10 cellular contexts compared by ENCODE assay signal in genomic region chr10:88728107-88728763, GRCh38. TPM values are rescaled to one million over a fixed set of nuclear protein-coding genes. Genes with fewer than 3 reads are reported as not detected.
A peak's percentile ranks its signal among the peaks of the same experiment; 100 is the strongest.
DNase-seq lines count a peak whose midpoint lies in the region; ATAC-seq, FAIRE-seq and TF ChIP-seq lines count a peak whose summit lies in the region.
"Had no signal": no experiment of that assay in that cellular context is flagged by ENCODE, and none has a peak within 500 bp of the region (broad histone marks: within the 10 kb centered on the region; RNA-seq: fewer than 3 reads in every experiment).

No MANE protein-coding gene starts in this region.

- no peak overlapping the region for H2BK12ac ChIP-seq in H1 (ENCODE audit: low read depth, low read length)

- peaks cover 4% of the 10 kb centered on the region for H3K27me3 Mint-ChIP-seq in GM23338 (ENCODE audit: insufficient read depth, low read depth, poor library complexity)
- H3K27me3 Mint-ChIP-seq: activated naive CD8-positive, alpha-beta T cell had no signal

- peak; percentile 66 for FAIRE-seq in H1 (lab: Jason Lieb, UNC)

- no peak overlapping the region for H3K56ac ChIP-seq in H1 (replicated peaks; ENCODE audit: insufficient read length, low read depth, low read length)

- 0 out of 2 replicates have a peak overlapping the region, but pooled peaks have one; percentile 27 for H3K4me3 ChIP-seq in GM23338
- no peak overlapping the region for H3K4me3 ChIP-seq in H1 (ENCODE audit: extremely low read depth in 1 of 4, insufficient read depth in 2 of 4, low read depth in 3 of 4, low read length in 4 of 4)
- H3K4me3 ChIP-seq in PC-9 = no peak overlapping the region

- peak overlapping the region; percentile 62; the same call in 1 of the 2 replicates for H3K4me2 ChIP-seq in GM23338
- peak overlapping the region in 1 of 2 experiments; percentile 18; a peak in 1 of 4 replicates for H3K4me2 ChIP-seq in H1 (ENCODE audit: insufficient read depth in 1 of 2, low read depth in 2 of 2, low read length in 2 of 2)
- H3K4me2 ChIP-seq in PC-9 = no peak overlapping the region

- no peaks in the 10 kb centered on the region for H3K36me3 ChIP-seq in GM23338 (ENCODE audit: insufficient read depth)
- no peaks in the 10 kb centered on the region for H3K36me3 ChIP-seq in H1 (ENCODE audit: control insufficient read depth in 2 of 4, insufficient read depth in 4 of 4, low read length in 3 of 4)
- H3K36me3 ChIP-seq in PC-9 (ENCODE audit: low read depth) = no peaks in the 10 kb centered on the region

- no peak overlapping the region for H3K4me3 Mint-ChIP-seq in GM23338
- H3K4me3 Mint-ChIP-seq: activated naive CD8-positive, alpha-beta T cell; nephron had no signal

- H4K5ac ChIP-seq in H1 (ENCODE audit: insufficient read length, low read depth, low read length) = no peak overlapping the region

- H2BK15ac ChIP-seq in H1 (ENCODE audit: low read length) = no peak overlapping the region

- H3F3A ChIP-seq in GM23338 (replicated peaks; ENCODE audit: low read depth) (no peaks in the 10 kb centered on the region), PC-9 (ENCODE audit: insufficient read depth, low read depth) (no peaks in the 10 kb centered on the region)

- peak; percentile 97 for ATAC-seq in GM23338
- ATAC-seq in GM18907 (IDR thresholded peaks at IDR 0.05; ENCODE audit: unreplicated experiment) = no peak

- peak; percentile 95 for TF ChIP-seq RAD21 in H1 (IDR thresholded peaks at IDR 0.05 in 1 of 2, conservative IDR thresholded peaks at IDR 0.05 in 1 of 2; ENCODE audit: low read depth in 2 of 2, low read length in 2 of 2)

- H3K4me1 Mint-ChIP-seq in GM23338 = peaks cover 11% of the 10 kb centered on the region
- H3K4me1 Mint-ChIP-seq: nephron had no signal

- H3K27ac ChIP-seq in GM23338 (ENCODE audit: low read depth) = no peak overlapping the region
- H3K27ac ChIP-seq in H1 (ENCODE audit: low read depth, low read length) = no peak overlapping the region
- H3K27ac ChIP-seq in caudate nucleus (ENCODE audit: low read depth, low read length) = no peak overlapping the region
- H3K27ac ChIP-seq in PC-9 = no peak overlapping the region

- H3K36me3 Mint-ChIP-seq in GM23338 (ENCODE audit: low read depth) = no peaks in the 10 kb centered on the region
- H3K36me3 Mint-ChIP-seq: activated naive CD8-positive, alpha-beta T cell had no signal

- H4K91ac ChIP-seq in H1 (replicated peaks; ENCODE audit: insufficient read length, low read length) = no peak overlapping the region

- H4K20me1 ChIP-seq in GM23338 (replicated peaks; ENCODE audit: insufficient read depth) (no peaks in the 10 kb centered on the region), H1 (replicated peaks in 1 of 2; ENCODE audit: control insufficient read depth in 1 of 2, insufficient read depth in 2 of 2, low read length in 2 of 2) (no peaks in the 10 kb centered on the region), PC-9 (ENCODE audit: insufficient read depth) (no peaks in the 10 kb centered on the region)

- DNase-seq in GM23338 (ENCODE audit: low spot score) = peak; percentile 96
- peak; percentile 11 for DNase-seq in SK-N-DZ (ENCODE audit: low spot score)
- peak; percentile 93 to 99 for DNase-seq in H1 (ENCODE audit: low read depth in 1 of 2, low spot score in 2 of 2)
- peak; percentile 60 to 65 for DNase-seq in stimulated activated CD4-positive, alpha-beta T cell treated with anti-CD3 and anti-CD28 coated beads, Interleukin-2, amount 100 ng/mL, for 48 hours
- DNase-seq in caudate nucleus (lab: John Stamatoyannopoulos, UW) = no peak
- no peak for DNase-seq in PC-9
- DNase-seq in NCI-H1417 treated with DMSO at 0.1 percent for 48 hours (lab: John Stamatoyannopoulos, UW) = no peak

- BruUV-seq in PC-9 (replicated peaks; lab: Mats Ljungman, UMichigan) = no TSS peak

- H3K27me3 ChIP-seq in GM23338 (ENCODE audit: insufficient read depth) (peaks cover 20% of the 10 kb centered on the region; the same call in 1 of the 2 replicates), H1 (replicated peaks in 1 of 4; ENCODE audit: control insufficient read depth in 3 of 4, extremely low read depth in 1 of 4, insufficient read depth in 3 of 4, low read length in 3 of 4) (peaks cover 0 to 3% (median 0%) of the 10 kb centered on the region in 4 experiments; a peak in 2 of 7 replicates), PC-9 (ENCODE audit: insufficient read depth, low read depth) (no peaks in the 10 kb centered on the region)

- no peak overlapping the region for H3K27ac Mint-ChIP-seq in GM23338
- H3K27ac Mint-ChIP-seq: activated naive CD8-positive, alpha-beta T cell; nephron had no signal

- TF ChIP-seq CTCF in GM23338 (conservative IDR thresholded peaks at IDR 0.05; ENCODE audit: low read depth in 2 of 2) (peak; percentile 97 to 100), H1 (IDR thresholded peaks at IDR 0.05; ENCODE audit: control extremely low read depth in 1 of 3, insufficient read depth in 1 of 3, low read depth in 1 of 3, low read length in 3 of 3) (peak; percentile 99 to 100 (median 100)), PC-9 (conservative IDR thresholded peaks at IDR 0.05) (no peak)

- H2AFZ ChIP-seq in GM23338 (peak overlapping the region; percentile 99; the same call in 1 of the 2 replicates), H1 (ENCODE audit: low read length) (peak overlapping the region; percentile 98), PC-9 (no peak overlapping the region)

- H2BK120ac ChIP-seq in H1 (replicated peaks; ENCODE audit: low read depth, low read length) = no peak overlapping the region

- TF ChIP-seq EP300 in H1 (IDR thresholded peaks at IDR 0.05; ENCODE audit: borderline replicate concordance in 1 of 2, low read depth in 2 of 2, low read length in 2 of 2) = peak in 1 of 2 experiments; percentile 53; a peak in 1 of 3 replicates

- no peak overlapping the region for H2BK20ac ChIP-seq in H1 (ENCODE audit: low read length)

- H3K4ac ChIP-seq in H1 (replicated peaks; ENCODE audit: insufficient read length, low read depth, low read length) = no peak overlapping the region

- peak overlapping the region in 1 of 4 experiments; percentile 1; a peak in 1 of 7 replicates for H3K9ac ChIP-seq in H1 (replicated peaks in 1 of 4; ENCODE audit: extremely low read depth in 1 of 4, low read depth in 3 of 4, low read length in 3 of 4)

- no peak overlapping the region for H3K23ac ChIP-seq in H1 (ENCODE audit: insufficient read length)

- H3K79me1 ChIP-seq in H1 (ENCODE audit: low read depth, low read length) = no peaks in the 10 kb centered on the region

- H3K79me2 ChIP-seq in GM23338 (replicated peaks; ENCODE audit: insufficient read depth) = no peaks in the 10 kb centered on the region
- no peaks in the 10 kb centered on the region for H3K79me2 ChIP-seq in H1 (ENCODE audit: control insufficient read depth in 1 of 2, insufficient read depth in 2 of 2, low read length in 2 of 2)
- H3K79me2 ChIP-seq in PC-9 (ENCODE audit: low read depth) = no peaks in the 10 kb centered on the region

- WGBS in H1 (ENCODE audit: extremely low coverage in 1 of 2, insufficient coverage in 1 of 2, insufficient read length in 1 of 2, insufficient replicate concordance in 2 of 2, low coverage in 1 of 2, low lambda C conversion rate in 2 of 2, missing lambda C conversion rate in 1 of 2), 2 experiments = 50% methylated on average over 30 of the region's 30 CpGs; no CpG with 5 or more reads in 1 of the 2 experiments

- no peak overlapping the region for H2BK5ac ChIP-seq in H1 (ENCODE audit: low read depth, low read length)

- no peak overlapping the region for H2AK5ac ChIP-seq in H1 (ENCODE audit: low read depth, low read length)

- POLR2A ChIA-PET in H1 (lab: Charles Lee; ENCODE audit: partially characterized antibody) = interaction anchor here (1.1 kb wide), 1 partner anchor 65 kb away, joined by 3 read pairs; no protein-coding TSS in a partner anchor
- POLR2A ChIA-PET in PC-9 (lab: Charles Lee; ENCODE audit: unreplicated experiment) = interaction anchor here (0.6 kb wide), 1 partner anchor 145 kb away, joined by 4 read pairs; no protein-coding TSS in a partner anchor

- H3K14ac ChIP-seq in H1 (ENCODE audit: insufficient read length) = no peak overlapping the region

- H4K8ac ChIP-seq in H1 (ENCODE audit: extremely low read depth, insufficient read depth, low read length) = peak overlapping the region; percentile 76; the same call in 1 of the 2 replicates

- H3K9me3 Mint-ChIP-seq in GM23338 = no peaks in the 10 kb centered on the region
- H3K9me3 Mint-ChIP-seq: nephron had no signal

- H3K23me2 ChIP-seq in H1 (ENCODE audit: low read depth, low read length) = no peaks in the 10 kb centered on the region; the same call in 1 of the 2 replicates

- TF ChIP-seq POLR2A in H1 (IDR thresholded peaks at IDR 0.05; ENCODE audit: control extremely low read depth in 1 of 2, low read depth in 2 of 2, low read length in 2 of 2) = no peak

- CTCF ChIA-PET in H1 (lab: Charles Lee; ENCODE audit: partially characterized antibody) = interaction anchor here (0.6 to 7.5 kb wide), 69 partner anchors 8 to 478 kb away, joined by 3 to 95 read pairs (median 5); partner anchors contain the start of genes LIPK, LIPM, LIPN and RNLS
- CTCF ChIA-PET in PC-9 (lab: Charles Lee) = interaction anchor here (0.6 kb wide), 1 partner anchor 47 kb away, joined by 3 read pairs; no protein-coding TSS in a partner anchor

- H3K4me1 ChIP-seq in GM23338 (ENCODE audit: insufficient read depth) = peaks cover 6% of the 10 kb centered on the region; the same call in 1 of the 2 replicates
- peaks cover 0 to 6% (median 2%) of the 10 kb centered on the region in 4 experiments; a peak in 3 of 7 replicates for H3K4me1 ChIP-seq in H1 (replicated peaks in 1 of 4; ENCODE audit: control insufficient read depth in 3 of 4, insufficient read depth in 4 of 4, low read length in 3 of 4)
- H3K4me1 ChIP-seq in PC-9 (replicated peaks; ENCODE audit: insufficient read depth) = no peaks in the 10 kb centered on the region

- no peak overlapping the region for H3K18ac ChIP-seq in H1 (ENCODE audit: extremely low read depth, low read length)

- H3K9me3 ChIP-seq in H1 (ENCODE audit: insufficient read depth in 2 of 2, low read depth in 1 of 2, low read length in 1 of 2) (no peaks in the 10 kb centered on the region), PC-9 (ENCODE audit: insufficient read depth, low read depth) (no peaks in the 10 kb centered on the region)

- intact Hi-C loops in PC-9 (cut with micrococcal nuclease; ENCODE audit: unreplicated experiment) = no loop called here

- no peaks in the 10 kb centered on the region for H3K9me2 ChIP-seq in GM23338 (ENCODE audit: insufficient read depth)
- no peaks in the 10 kb centered on the region for H3K9me2 ChIP-seq in PC-9 (ENCODE audit: insufficient read depth)

RNA-seq across cellular contexts. Expression of gene LIPK, which starts 22.2 kb away (rescaled TPM):
- total RNA-seq in GM23338 (2014; rRNA removed; shearing (Covaris generic)) = not detected in 2 replicates
- polyA plus RNA-seq in GM23338 (2016; fragmentation: Nextera tagmentation; extraction: Ambion mirVana) (not detected in 2 replicates), H1 (2011; rRNA removed) (not detected in 2 replicates)
- polyA plus RNA-seq in SK-N-DZ (2014; cell fraction: cytosol; rRNA removed) = not detected in 2 replicates
- not detected in 2 replicates for polyA plus RNA-seq in SK-N-DZ (2014; cell fraction: nucleus; rRNA removed)
- not detected in 2 replicates for total RNA-seq in H1 (2021; fragmentation: NEBNext Ultra II Directional; extraction: Animal tissue kit (Norgen Biotek cat#: 25700))
- not detected for polyA plus RNA-seq in H1 (2011; cell fraction: cytosol; rRNA removed)
- polyA plus RNA-seq in H1 (2011; cell fraction: nucleus; rRNA removed) = not detected
- polyA plus RNA-seq in H1 (2012, experiment 1 of 2) = not detected in 4 replicates
- not detected for polyA plus RNA-seq in H1 (2012, experiment 2 of 2)
- not detected for polyA plus RNA-seq in H1 (2013, experiment 1 of 2)
- polyA plus RNA-seq in H1 (2013, experiment 2 of 2) = not detected
- polyA minus RNA-seq in H1 (2011; rRNA and poly(A)+ RNA removed) = not detected in 2 replicates
- not detected for polyA minus RNA-seq in H1 (2011; cell fraction: cytosol; rRNA and poly(A)+ RNA removed)
- polyA minus RNA-seq in H1 (2011; cell fraction: nucleus; rRNA and poly(A)+ RNA removed) = not detected
- not detected in 2 replicates for total RNA-seq in PC-9 (2021)

RNA-seq across cellular contexts. Expression of gene LIPN, which starts 31.6 kb away (rescaled TPM):
- total RNA-seq in GM23338 (2014; rRNA removed; shearing (Covaris generic)) = not detected in 2 replicates
- polyA plus RNA-seq in GM23338 (2016; fragmentation: Nextera tagmentation; extraction: Ambion mirVana) (not detected in 2 replicates), H1 (2011; rRNA removed) (not detected in 2 replicates)
- polyA plus RNA-seq in SK-N-DZ (2014; cell fraction: cytosol; rRNA removed) = not detected in 2 replicates
- not detected in 2 replicates for polyA plus RNA-seq in SK-N-DZ (2014; cell fraction: nucleus; rRNA removed)
- total RNA-seq in H1 (2021; fragmentation: NEBNext Ultra II Directional; extraction: Animal tissue kit (Norgen Biotek cat#: 25700)) = not detected in 2 replicates
- polyA plus RNA-seq in H1 (2011; cell fraction: cytosol; rRNA removed) = not detected
- not detected for polyA plus RNA-seq in H1 (2011; cell fraction: nucleus; rRNA removed)
- not detected in 4 replicates for polyA plus RNA-seq in H1 (2012, experiment 1 of 2)
- polyA plus RNA-seq in H1 (2012, experiment 2 of 2) = not detected
- polyA plus RNA-seq in H1 (2013, experiment 1 of 2) = not detected
- not detected for polyA plus RNA-seq in H1 (2013, experiment 2 of 2)
- not detected in 2 replicates for polyA minus RNA-seq in H1 (2011; rRNA and poly(A)+ RNA removed)
- not detected for polyA minus RNA-seq in H1 (2011; cell fraction: cytosol; rRNA and poly(A)+ RNA removed)
- not detected for polyA minus RNA-seq in H1 (2011; cell fraction: nucleus; rRNA and poly(A)+ RNA removed)
- total RNA-seq in PC-9 (2021) = not detected in 2 replicates

Comparison
In these comparisons a context has a peak if more than half of its experiments do, and no peak if none do; other contexts are left out.
1. DNase-seq: peak in GM23338 (single experiment), SK-N-DZ (single experiment), H1 (2 of 2) and stimulated activated CD4-positive, alpha-beta T cell treated with anti-CD3 and anti-CD28 coated beads, Interleukin-2, amount 100 ng/mL, for 48 hours (2 of 2); none in caudate nucleus (0 of 61), PC-9 (0 of 2) and NCI-H1417 treated with DMSO at 0.1 percent for 48 hours (single experiment).